In genomic region chr7:44801890-44802289, GRCh38 we compare ENCODE assay signal across 2 cellular contexts.
TF ChIP-seq lines count a peak whose summit lies in the region.

No MANE protein-coding gene starts in this region.

TF ChIP-seq in IMR-90, 13 proteins besides CTCF, POLR2A, EP300 and RAD21:
- TF ChIP-seq RFX5 (IDR thresholded peaks at IDR 0.05; ENCODE audit: low read depth, low read length) (no peak), CHD1 (IDR thresholded peaks at IDR 0.05; ENCODE audit: low read depth, low read length) (no peak), ELK1 (IDR thresholded peaks at IDR 0.05; ENCODE audit: borderline replicate concordance, low read depth, low read length) (no peak), RCOR1 (IDR thresholded peaks at IDR 0.05; ENCODE audit: insufficient replicate concordance, low read length) (no peak), MAFK (IDR thresholded peaks at IDR 0.05; ENCODE audit: low read depth, low read length) (no peak), SMC3 (IDR thresholded peaks at IDR 0.05; ENCODE audit: low read depth, low read length) (no peak)

TF ChIP-seq in GM12878, 131 proteins besides CTCF, POLR2A, EP300 and RAD21:
- no peak for TF ChIP-seq MTA3 (IDR thresholded peaks at IDR 0.05; ENCODE audit: borderline replicate concordance, low read length)
- TF ChIP-seq TARDBP (IDR thresholded peaks at IDR 0.05; ENCODE audit: borderline replicate concordance) = no peak
